Comparison of ENCODE assay signal across 1 cellular context in the genomic region with DNA sequence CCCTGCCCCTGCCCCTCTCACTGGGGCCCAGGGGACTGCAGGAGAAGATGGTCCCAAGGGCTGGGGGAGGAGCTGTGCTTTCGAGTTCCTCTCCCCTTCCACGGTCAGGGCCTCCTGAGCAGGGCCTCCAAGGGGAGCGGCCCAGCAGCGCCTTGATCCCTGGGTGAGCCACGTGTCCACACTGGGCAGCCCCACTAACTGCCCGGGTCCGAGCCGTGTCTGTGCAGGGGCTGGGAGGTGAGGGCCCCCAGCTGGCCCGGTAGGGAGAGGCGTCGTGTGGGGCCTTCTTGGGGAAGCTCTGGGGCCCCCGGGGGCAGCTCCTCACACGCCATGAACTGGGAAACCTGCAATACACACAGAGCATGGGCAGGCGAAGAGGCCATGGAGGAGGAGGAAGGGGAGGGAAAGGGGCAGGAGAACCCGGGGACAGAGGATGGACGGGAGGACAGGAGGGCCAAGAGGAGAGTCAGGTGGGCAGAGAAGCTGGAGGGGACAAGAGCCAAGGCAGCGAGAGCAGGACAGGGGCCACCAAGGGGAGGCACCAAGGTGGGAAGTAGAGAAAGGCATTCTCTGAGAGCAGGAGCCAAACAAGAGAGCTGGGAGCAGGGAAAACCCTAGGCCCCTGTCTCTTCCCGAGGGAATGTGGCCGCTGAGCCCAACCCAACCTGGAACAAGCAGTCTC.
TF ChIP-seq lines count a peak whose summit lies in the region.

No MANE protein-coding gene starts in this region.

TF ChIP-seq in K562, 482 proteins besides CTCF, POLR2A, EP300 and RAD21:
- no peak for TF ChIP-seq FOS (IDR thresholded peaks at IDR 0.05; ENCODE audit: extremely low read depth, insufficient read length)
- TF ChIP-seq RBFOX2 (IDR thresholded peaks at IDR 0.05; ENCODE audit: low read depth, low read length) = peak; percentile 61
- TF ChIP-seq POLR2G (IDR thresholded peaks at IDR 0.05; ENCODE audit: low read depth, low read length) = peak; percentile 61
- TF ChIP-seq DACH1 (IDR thresholded peaks at IDR 0.05; ENCODE audit: partially characterized antibody) = peak; percentile 2
- TF ChIP-seq, protein P1, sequence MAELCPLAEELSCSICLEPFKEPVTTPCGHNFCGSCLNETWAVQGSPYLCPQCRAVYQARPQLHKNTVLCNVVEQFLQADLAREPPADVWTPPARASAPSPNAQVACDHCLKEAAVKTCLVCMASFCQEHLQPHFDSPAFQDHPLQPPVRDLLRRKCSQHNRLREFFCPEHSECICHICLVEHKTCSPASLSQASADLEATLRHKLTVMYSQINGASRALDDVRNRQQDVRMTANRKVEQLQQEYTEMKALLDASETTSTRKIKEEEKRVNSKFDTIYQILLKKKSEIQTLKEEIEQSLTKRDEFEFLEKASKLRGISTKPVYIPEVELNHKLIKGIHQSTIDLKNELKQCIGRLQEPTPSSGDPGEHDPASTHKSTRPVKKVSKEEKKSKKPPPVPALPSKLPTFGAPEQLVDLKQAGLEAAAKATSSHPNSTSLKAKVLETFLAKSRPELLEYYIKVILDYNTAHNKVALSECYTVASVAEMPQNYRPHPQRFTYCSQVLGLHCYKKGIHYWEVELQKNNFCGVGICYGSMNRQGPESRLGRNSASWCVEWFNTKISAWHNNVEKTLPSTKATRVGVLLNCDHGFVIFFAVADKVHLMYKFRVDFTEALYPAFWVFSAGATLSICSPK (IDR thresholded peaks at IDR 0.05; ENCODE audit: borderline replicate concordance) = no peak
- TF ChIP-seq TAL1 (IDR thresholded peaks at IDR 0.05) = no peak
- no peak for TF ChIP-seq BCL6 (CRISPR knock-in tag; IDR thresholded peaks at IDR 0.05)
- TF ChIP-seq PHF8 (IDR thresholded peaks at IDR 0.05; ENCODE audit: borderline replicate concordance, low read length) = no peak
- TF ChIP-seq HDGF (IDR thresholded peaks at IDR 0.05) = 0 out of 2 replicates have a peak, but pooled peaks have one; percentile 45
